Comparison of ENCODE assay signal across 8 cellular contexts in genomic region chr1:117060441-117061317, GRCh38. TPM values are rescaled to one million over a fixed set of nuclear protein-coding genes. Genes with fewer than 3 reads are reported as not detected.
DNase-seq lines count a peak whose midpoint lies in the region; ATAC-seq and TF ChIP-seq lines count a peak whose summit lies in the region.

No MANE protein-coding gene starts in this region.

- ATAC-seq in GM18505 (IDR thresholded peaks at IDR 0.05; ENCODE audit: unreplicated experiment) (no peak), HG03064 (IDR thresholded peaks at IDR 0.05; ENCODE audit: low read depth, unreplicated experiment) (peak; percentile 1)

- 17 to 56% methylated on average over 19 to 42 of the region's 42 CpGs for WGBS in endodermal cell (ENCODE audit: insufficient coverage in 1 of 2, insufficient read length in 1 of 2), 2 experiments

- no peaks in the 10 kb centered on the region for H3K36me3 ChIP-seq in CD4-positive, alpha-beta memory T cell (ENCODE audit: insufficient read depth, low read length)
- H3K36me3 ChIP-seq in endodermal cell (ENCODE audit: control insufficient read depth, insufficient read depth, low read length) = peaks cover 22% of the 10 kb centered on the region

- H3K4me1 Mint-ChIP-seq in CD4-positive, alpha-beta memory T cell = peaks cover 24 to 46% (median 29%) of the 10 kb centered on the region in 4 donors
- H3K4me1 Mint-ChIP-seq in endodermal cell = peaks cover 13% of the 10 kb centered on the region
- peaks cover 18% of the 10 kb centered on the region for H3K4me1 Mint-ChIP-seq in type B pancreatic cell (ENCODE audit: unreplicated experiment)

- H3K9me3 Mint-ChIP-seq in CD4-positive, alpha-beta memory T cell = no peaks in the 10 kb centered on the region
- H3K9me3 Mint-ChIP-seq in endodermal cell = no peaks in the 10 kb centered on the region
- H3K9me3 Mint-ChIP-seq in type B pancreatic cell = no peaks in the 10 kb centered on the region

- intact Hi-C loops in CD4-positive, alpha-beta memory T cell (cut with micrococcal nuclease) = loop anchor here (1.0 to 10.0 kb wide), 8 partner anchors 62 to 602 kb away; partner anchors contain the start of genes MAN1A2 and TENT5C

- POLR2A ChIA-PET in CD4-positive, alpha-beta memory T cell (lab: Charles Lee; ENCODE audit: partially characterized antibody) = interaction anchor here (0.6 to 5.7 kb wide), 51 partner anchors 8 to 909 kb away, joined by 3 to 58 read pairs (median 4); partner anchors contain the start of genes CD101, CD2, IGSF3 and MAN1A2

- peaks cover 37% of the 10 kb centered on the region for H3K4me1 ChIP-seq in CD4-positive, alpha-beta memory T cell (ENCODE audit: insufficient read depth, low read length)
- no peaks in the 10 kb centered on the region for H3K4me1 ChIP-seq in endodermal cell (ENCODE audit: control insufficient read depth, insufficient read depth, low read length)

- peak overlapping the region; percentile 90 for H3K9ac ChIP-seq in endodermal cell (ENCODE audit: extremely low read depth, low read length, poor library complexity, severe bottlenecking)

- H3K4me3 Mint-ChIP-seq in CD4-positive, alpha-beta memory T cell = no peak overlapping the region
- H3K4me3 Mint-ChIP-seq in endodermal cell (no peak overlapping the region), type B pancreatic cell (no peak overlapping the region)

- H3K27me3 ChIP-seq in CD4-positive, alpha-beta memory T cell (ENCODE audit: insufficient read depth, low read length) = no peaks in the 10 kb centered on the region
- H3K27me3 ChIP-seq in endodermal cell (ENCODE audit: control insufficient read depth, insufficient read depth, low read length, poor library complexity, severe bottlenecking) = no peaks in the 10 kb centered on the region

- DNase-seq in CD4-positive, alpha-beta memory T cell = peak in 3 of 5 donors; percentile 27 to 73 (median 42)
- DNase-seq in RPMI7951 (ENCODE audit: low read depth) (peak; percentile 48), endodermal cell (no peak), mucosa of gallbladder (ENCODE audit: low spot score) (peak; percentile 21), type B pancreatic cell (ENCODE audit: extremely low spot score, unreplicated experiment) (no peak), NCI-H524 treated with DMSO at 0.1 percent for 48 hours (lab: John Stamatoyannopoulos, UW) (no peak)

- TF ChIP-seq CTCF in endodermal cell (conservative IDR thresholded peaks at IDR 0.05) (no peak), type B pancreatic cell (conservative IDR thresholded peaks at IDR 0.05) (no peak)

- CTCF ChIA-PET in CD4-positive, alpha-beta memory T cell (lab: Charles Lee; ENCODE audit: partially characterized antibody) = interaction anchor here (0.7 to 12.8 kb wide), 15 partner anchors 8 to 486 kb away, joined by 3 to 160 read pairs (median 5); no protein-coding TSS in a partner anchor

- H3K9me3 ChIP-seq in CD4-positive, alpha-beta memory T cell (ENCODE audit: control insufficient read depth in 1 of 2, low read length in 2 of 2) = no peaks in the 10 kb centered on the region
- H3K9me3 ChIP-seq in endodermal cell (ENCODE audit: control insufficient read depth, low read length) = no peaks in the 10 kb centered on the region

- peak overlapping the region in 2 of 7 donors; percentile 81 to 84 for H3K27ac Mint-ChIP-seq in CD4-positive, alpha-beta memory T cell
- H3K27ac Mint-ChIP-seq in endodermal cell = no peak overlapping the region
- H3K27ac Mint-ChIP-seq in type B pancreatic cell = no peak overlapping the region

- H3K27ac ChIP-seq in CD4-positive, alpha-beta memory T cell (ENCODE audit: low read depth, low read length) = peak overlapping the region; percentile 75
- no peak overlapping the region for H3K27ac ChIP-seq in endodermal cell (ENCODE audit: low read depth, low read length)

- H3K36me3 Mint-ChIP-seq in CD4-positive, alpha-beta memory T cell = peaks cover 12 to 17% of the 10 kb centered on the region in 2 donors
- peaks cover 23% of the 10 kb centered on the region for H3K36me3 Mint-ChIP-seq in endodermal cell (ENCODE audit: low read depth)
- H3K36me3 Mint-ChIP-seq in type B pancreatic cell = peaks cover 7% of the 10 kb centered on the region

- H3K27me3 Mint-ChIP-seq in CD4-positive, alpha-beta memory T cell = no peaks in the 10 kb centered on the region
- H3K27me3 Mint-ChIP-seq in endodermal cell (ENCODE audit: insufficient read depth) (no peaks in the 10 kb centered on the region), type B pancreatic cell (no peaks in the 10 kb centered on the region)

- TF ChIP-seq POLR2A in GM18505 (IDR thresholded peaks at IDR 0.05; ENCODE audit: borderline replicate concordance, extremely low read depth, insufficient read depth, insufficient read length) = peak; percentile 62

- peak overlapping the region; percentile 77 to 85 for H3K4me3 ChIP-seq in CD4-positive, alpha-beta memory T cell (ENCODE audit: low read length in 2 of 2)
- H3K4me3 ChIP-seq in endodermal cell (ENCODE audit: low read length) = peak overlapping the region; percentile 93

RNA-seq across cellular contexts. Expression of gene TTF2, which starts 0.6 kb away (rescaled TPM):
- 10 to 100 TPM; 26.4 to 29.5 TPM for total RNA-seq in CD4-positive, alpha-beta memory T cell
- 10 to 100 TPM in 1 of 2 donors, 1 to 10 TPM in 1; 5.7 to 14.1 TPM for polyA plus RNA-seq in CD4-positive, alpha-beta memory T cell
- 12.8 and 23.4 TPM in 2 replicates for total RNA-seq in RPMI7951 (2014; rRNA removed; shearing (Covaris generic))
- total RNA-seq in endodermal cell (10 to 100 TPM; 70.9 to 71.9 TPM), mucosa of gallbladder (16.6 TPM), type B pancreatic cell (ENCODE audit: low replicate concordance) (28.3 and 47.5 TPM in 2 replicates)
- 26.0 TPM for polyA plus RNA-seq in endodermal cell (2013, experiment 1 of 2)
- polyA plus RNA-seq in endodermal cell (2013, experiment 2 of 2) = 25.5 TPM

RNA-seq across cellular contexts. Expression of gene CD101, which starts 59.1 kb away (rescaled TPM):
- total RNA-seq in CD4-positive, alpha-beta memory T cell = 1 to 10 TPM; 2.1 to 2.6 TPM
- polyA plus RNA-seq in CD4-positive, alpha-beta memory T cell = 1 to 10 TPM; 5.2 to 9.1 TPM
- total RNA-seq in RPMI7951 (2014; rRNA removed; shearing (Covaris generic)) = 0.39 and 0.48 TPM in 2 replicates
- 1 to 10 TPM in 1 of 2 donors, under 1 TPM in 1; 0.97 to 1.4 TPM for total RNA-seq in endodermal cell
- 1.4 TPM for polyA plus RNA-seq in endodermal cell (2013, experiment 1 of 2)
- 0.66 TPM for polyA plus RNA-seq in endodermal cell (2013, experiment 2 of 2)
- total RNA-seq in mucosa of gallbladder = 2.8 TPM
- 1.1 and 4.4 TPM in 2 replicates for total RNA-seq in type B pancreatic cell (ENCODE audit: low replicate concordance)

Comparison
In these comparisons a context has a peak if more than half of its experiments do, and no peak if none do; other contexts are left out.
1. DNase-seq: peak in CD4-positive, alpha-beta memory T cell (3 of 5), RPMI7951 (single experiment) and mucosa of gallbladder (single experiment); none in endodermal cell (single experiment), type B pancreatic cell (single experiment) and NCI-H524 treated with DMSO at 0.1 percent for 48 hours (single experiment).